Comparison of ENCODE assay signal across 8 cellular contexts in genomic region chr4:52659016-52659721, GRCh38. TPM values are rescaled to one million over a fixed set of nuclear protein-coding genes. Genes with fewer than 3 reads are reported as not detected.
DNase-seq lines count a peak whose midpoint lies in the region; ATAC-seq and TF ChIP-seq lines count a peak whose summit lies in the region.

Gene USP46, minus strand, starts transcription at chr4:52659301. Its CDS starts 151 bp downstream, at chr4:52659150.

- peak within 1 kb of the TSS; percentile 86 for H3K4me2 ChIP-seq in osteoblast (ENCODE audit: insufficient read depth, low read length)

- peaks cover 21% of the 10 kb centered on the region for H3K79me2 ChIP-seq in osteoblast (ENCODE audit: insufficient read depth, low read length)

- H3K27ac ChIP-seq in HUES64 (ENCODE audit: low read depth, low read length) (peak within 1 kb of the TSS; percentile 86), osteoblast (ENCODE audit: low read depth, low read length) (peak within 1 kb of the TSS; percentile 55)

- H3K4me1 ChIP-seq in HUES64 (ENCODE audit: insufficient read depth, low read length) (peaks cover 21% of the 10 kb centered on the region), osteoblast (ENCODE audit: insufficient read depth, low read length) (peaks cover 9% of the 10 kb centered on the region)

- WGBS in HUES64, result under 1% methylated on average over 90 of the region's 90 CpGs

- peak within 1 kb of the TSS; percentile 93 for H2AFZ ChIP-seq in osteoblast (ENCODE audit: low read length)

- H3K27me3 ChIP-seq in HUES64 (ENCODE audit: insufficient read depth, low read length) (peaks cover 13% of the 10 kb centered on the region), osteoblast (ENCODE audit: insufficient read depth, low read length) (no peaks in the 10 kb centered on the region)

- H3K27ac Mint-ChIP-seq in activated naive CD8-positive, alpha-beta T cell, result peak within 1 kb of the TSS; percentile 64
- peak within 1 kb of the TSS; percentile 91 for H3K27ac Mint-ChIP-seq in type B pancreatic cell

- peak within 1 kb of the TSS; percentile 87 for H3K4me3 ChIP-seq in HUES64 (ENCODE audit: low read length)
- H3K4me3 ChIP-seq in osteoblast (ENCODE audit: insufficient read depth, low read length), result peak within 1 kb of the TSS; percentile 88

- H3K9me3 ChIP-seq in HUES64 (ENCODE audit: insufficient read depth, low read depth, low read length) (0 out of 2 replicates have a peak, but pooled peaks cover 5% of the 10 kb centered on the region), osteoblast (ENCODE audit: low read depth, low read length) (no peaks in the 10 kb centered on the region)

- peak; percentile 76 for ATAC-seq in GM21515 (IDR thresholded peaks at IDR 0.05; ENCODE audit: unreplicated experiment)

- peaks cover 11% of the 10 kb centered on the region for H3K4me1 Mint-ChIP-seq in activated naive CD8-positive, alpha-beta T cell (ENCODE audit: low read depth)
- H3K4me1 Mint-ChIP-seq in type B pancreatic cell (ENCODE audit: unreplicated experiment), result peaks cover 33% of the 10 kb centered on the region

- H3K4me3 Mint-ChIP-seq in activated naive CD8-positive, alpha-beta T cell, result peak within 1 kb of the TSS; percentile 86
- peak within 1 kb of the TSS; percentile 92 for H3K4me3 Mint-ChIP-seq in type B pancreatic cell

- H3K9me3 Mint-ChIP-seq in activated naive CD8-positive, alpha-beta T cell (ENCODE audit: low read depth), result peaks cover 4% of the 10 kb centered on the region
- H3K9me3 Mint-ChIP-seq in type B pancreatic cell, result no peaks in the 10 kb centered on the region

- peak within 1 kb of the TSS; percentile 89 for H3K9ac ChIP-seq in HUES64 (ENCODE audit: low read depth, low read length)

- intact Hi-C loops in head of caudate nucleus (cut with DNase I), result loop anchor here (5.0 kb wide), 1 partner anchor 53 kb away; no protein-coding TSS in a partner anchor

- H3K36me3 ChIP-seq in HUES64 (ENCODE audit: insufficient read depth, low read length), result peaks cover 11% of the 10 kb centered on the region
- no peaks in the 10 kb centered on the region for H3K36me3 ChIP-seq in osteoblast (ENCODE audit: insufficient read depth, low read length)

- H3K36me3 Mint-ChIP-seq in activated naive CD8-positive, alpha-beta T cell, result peaks cover 7% of the 10 kb centered on the region
- H3K36me3 Mint-ChIP-seq in type B pancreatic cell, result peaks cover 49% of the 10 kb centered on the region

- DNase-seq in ELF-1 (ENCODE audit: low read depth, low spot score) (peak; percentile 75), SK-N-DZ (ENCODE audit: low spot score) (peak; percentile 57), head of caudate nucleus (peak; percentile 10 to 88 (median 74)), osteoblast (ENCODE audit: insufficient read length, low spot score, missing footprints) (peak; percentile 99), type B pancreatic cell (ENCODE audit: extremely low spot score, unreplicated experiment) (peak; percentile 78)

- no peak for TF ChIP-seq CTCF in osteoblast (IDR thresholded peaks at IDR 0.05; ENCODE audit: extremely low read depth, low read depth, low read length)
- TF ChIP-seq CTCF in type B pancreatic cell (conservative IDR thresholded peaks at IDR 0.05), result no peak

- H3K27me3 Mint-ChIP-seq in activated naive CD8-positive, alpha-beta T cell, result peaks cover 13% of the 10 kb centered on the region
- no peaks in the 10 kb centered on the region for H3K27me3 Mint-ChIP-seq in type B pancreatic cell

- peaks cover 6% of the 10 kb centered on the region for H4K20me1 ChIP-seq in osteoblast (ENCODE audit: insufficient read depth, low read length)

RNA-seq across cellular contexts. Expression of gene USP46, which starts in this region (rescaled TPM):
- polyA plus RNA-seq in HUES64 (2013, experiment 1 of 2), result 23.7 TPM
- 24.9 TPM for polyA plus RNA-seq in HUES64 (2013, experiment 2 of 2)
- polyA plus RNA-seq in SK-N-DZ (2014; cell fraction: cytosol; rRNA removed), result 8.0 and 12.3 TPM in 2 replicates
- 7.1 and 8.3 TPM in 2 replicates for polyA plus RNA-seq in SK-N-DZ (2014; cell fraction: nucleus; rRNA removed)
- 12.4 and 12.7 TPM in 2 replicates for total RNA-seq in osteoblast
- 28.6 and 53.5 TPM in 2 replicates for total RNA-seq in type B pancreatic cell (ENCODE audit: low replicate concordance)

Comparison
In these comparisons a context has a peak if more than half of its experiments do, and no peak if none do; other contexts are left out.
1. Peak in every context shown above with its lines: DNase-seq, ATAC-seq, H3K4me3 ChIP-seq and H3K27ac ChIP-seq.